In genomic region chr19:41691268-41691970, GRCh38 we compare ENCODE assay signal across 8 cellular contexts. TPM values are rescaled to one million over a fixed set of nuclear protein-coding genes. Genes with fewer than 3 reads are reported as not detected.
DNase-seq lines count a peak whose midpoint lies in the region; ATAC-seq, FAIRE-seq and TF ChIP-seq lines count a peak whose summit lies in the region.

No MANE protein-coding gene starts in this region.

- H3K27me3 ChIP-seq in BLaER1 (no peaks in the 10 kb centered on the region), right cardiac atrium (ENCODE audit: control insufficient read depth, insufficient read depth) (no peaks in the 10 kb centered on the region)

- TF ChIP-seq CTCF in GM12875 (IDR thresholded peaks at IDR 0.05; ENCODE audit: borderline replicate concordance, insufficient read depth, low read depth, low read length) (peak; percentile 81), fibroblast of pulmonary artery (IDR thresholded peaks at IDR 0.05; ENCODE audit: low read length, missing control alignments) (peak; percentile 68)

- H3K9ac ChIP-seq in BLaER1: no peak overlapping the region

- H3K27ac ChIP-seq in BLaER1 (no peak overlapping the region), right cardiac atrium (ENCODE audit: low read length) (no peak overlapping the region)

- peak overlapping the region; percentile 18; the same call in 1 of the 2 replicates for H3K4me2 ChIP-seq in BLaER1

- intact Hi-C loops in right cardiac atrium (cut with DNase I): no loop called here

- DNase-seq in SK-MEL-5 (ENCODE audit: low read depth, low spot score) (peak; percentile 46), fibroblast of pulmonary artery (ENCODE audit: low read depth) (peak; percentile 14), urothelium cell line (ENCODE audit: low spot score) (peak; percentile 60), GDM1 (lab: John Stamatoyannopoulos, UW) (no peak), T1000 (lab: John Stamatoyannopoulos, UW) (no peak), right cardiac atrium (no peak)

- no peak for ATAC-seq in right cardiac atrium

- no peaks in the 10 kb centered on the region for H3K36me3 ChIP-seq in BLaER1

- peaks cover 6% of the 10 kb centered on the region; the same call in 1 of the 2 replicates for H4K20me1 ChIP-seq in BLaER1

- peaks cover 42% of the 10 kb centered on the region for H3K4me1 ChIP-seq in BLaER1
- no peaks in the 10 kb centered on the region for H3K4me1 ChIP-seq in right cardiac atrium (ENCODE audit: control insufficient read depth, insufficient read depth, low read length)

- no peak overlapping the region for H3K4me3 ChIP-seq in BLaER1
- H3K4me3 ChIP-seq in GM12875 (ENCODE audit: low read depth, low read length): no peak overlapping the region
- H3K4me3 ChIP-seq in fibroblast of pulmonary artery (replicated peaks; ENCODE audit: low read depth, low read length): no peak overlapping the region
- H3K4me3 ChIP-seq in right cardiac atrium (ENCODE audit: low read length): no peak overlapping the region

- WGBS in right cardiac atrium: 28% methylated on average over 20 of the region's 20 CpGs

- in situ Hi-C loops in SK-MEL-5 (cut with HindIII; ENCODE audit: low pct_unique_long_range_greater_than_20kb, low sequenced_read_pairs): no loop called here

- FAIRE-seq in urothelium cell line (lab: Jason Lieb, UNC): no peak

- H3K9me3 ChIP-seq in BLaER1 (no peaks in the 10 kb centered on the region), right cardiac atrium (ENCODE audit: control insufficient read depth, low read length) (no peaks in the 10 kb centered on the region)

RNA-seq across cellular contexts. Expression of gene CEACAM7, which starts 3.3 kb away (rescaled TPM):
- total RNA-seq in SK-MEL-5 (2014; rRNA removed; shearing (Covaris generic)): not detected in 2 replicates
- not detected in 2 replicates for polyA plus RNA-seq in SK-MEL-5 (2015; cell fraction: cytosol; rRNA removed)
- polyA plus RNA-seq in SK-MEL-5 (2015; cell fraction: nucleus; rRNA removed): not detected in 2 replicates
- total RNA-seq in right cardiac atrium: not detected
- not detected for polyA plus RNA-seq in right cardiac atrium

RNA-seq across cellular contexts. Expression of gene CEACAM5, which starts 17.0 kb away (rescaled TPM):
- not detected in 2 replicates for total RNA-seq in SK-MEL-5 (2014; rRNA removed; shearing (Covaris generic))
- polyA plus RNA-seq in SK-MEL-5 (2015; cell fraction: cytosol; rRNA removed): not detected in 2 replicates
- polyA plus RNA-seq in SK-MEL-5 (2015; cell fraction: nucleus; rRNA removed): not detected in 2 replicates
- total RNA-seq in right cardiac atrium: not detected
- 0.07 TPM for polyA plus RNA-seq in right cardiac atrium

Comparison
In these comparisons a context has a peak if more than half of its experiments do, and no peak if none do; other contexts are left out.
1. DNase-seq: peak in SK-MEL-5 (single experiment), fibroblast of pulmonary artery (single experiment) and urothelium cell line (single experiment); none in GDM1 (single experiment), T1000 (single experiment) and right cardiac atrium (0 of 3).